ENCODE assay signal across 24 cellular contexts in genomic region chr6:5339757-5340156, GRCh38.
"Had no signal": no experiment of that assay in that cellular context is flagged by ENCODE, and none has a peak within 500 bp of the region (broad histone marks: within the 10 kb centered on the region; RNA-seq: fewer than 3 reads in every experiment).

No MANE protein-coding gene starts in this region.

- DNase-seq: activated CD4-positive, alpha-beta T cell treated with anti-CD3 and anti-CD28 coated beads, Interleukin-2, amount 50 U/mL, for 4 hours; activated CD8-positive, alpha-beta memory T cell treated with anti-CD3 and anti-CD28 coated beads for 24 hours; activated CD8-positive, alpha-beta memory T cell treated with anti-CD3 and anti-CD28 coated beads, Interleukin-2, amount 50 U/mL, for 4 hours; activated T-cell treated with anti-CD3 and anti-CD28 coated beads, Interleukin-2, amount 50 U/mL, for 24 hours; aorta; effector CD8-positive, alpha-beta T cell; erythroblast; foreskin fibroblast; immature natural killer cell; left ventricle myocardium inferior; midbrain; retina; sigmoid colon; stimulated activated CD4-positive, alpha-beta T cell treated with anti-CD3 and anti-CD28 coated beads, Interleukin-2, amount 100 ng/mL, for 48 hours; stimulated activated naive CD4-positive, alpha-beta T cell treated with Interleukin-2 at 50 U/mL for 16 hours; substantia nigra; tibial artery had no signal

- H3K36me3 Mint-ChIP-seq: activated naive CD4-positive, alpha-beta T cell treated with anti-CD3 and anti-CD28 coated beads, Interleukin-2, amount 50 U/mL, for 72 hours; brain; immature natural killer cell; natural killer cell treated with Interleukin-12 subunit alpha and Interleukin-12 subunit beta and Interleukin-15 and Interleukin-18, amount 100 ng/mL, for 72 hours; WTC11 had no signal

- H3K27ac Mint-ChIP-seq: activated naive CD4-positive, alpha-beta T cell treated with anti-CD3 and anti-CD28 coated beads, Interleukin-2, amount 50 U/mL, for 72 hours; activated T-cell treated with anti-CD3 and anti-CD28 coated beads, Interleukin-2, amount 50 U/mL, for 24 hours; activated T-helper 17 cell treated with anti-CD3 and anti-CD28 coated beads, Interleukin-2, amount 50 U/mL, for 72 hours; brain; dendritic cell treated with granulocyte-macrophage colony-stimulating factor and Interleukin-4, amounts not matched to agents 40 ng/mL and 50 ng/mL, for 4 days; immature natural killer cell; natural killer cell treated with Interleukin-12 subunit alpha and Interleukin-12 subunit beta and Interleukin-15 and Interleukin-18, amount 100 ng/mL, for 72 hours; progenitor cell of endocrine pancreas; WTC11 had no signal

- H3K27me3 Mint-ChIP-seq: activated T-cell treated with anti-CD3 and anti-CD28 coated beads, Interleukin-2, amount 50 U/mL, for 24 hours; activated T-helper 17 cell treated with anti-CD3 and anti-CD28 coated beads, Interleukin-2, amount 50 U/mL, for 72 hours; brain; dendritic cell treated with granulocyte-macrophage colony-stimulating factor and Interleukin-4, amounts not matched to agents 40 ng/mL and 50 ng/mL, for 4 days; natural killer cell treated with Interleukin-12 subunit alpha and Interleukin-12 subunit beta and Interleukin-15 and Interleukin-18, amount 100 ng/mL, for 72 hours; progenitor cell of endocrine pancreas had no signal

- H3K27ac ChIP-seq: left ventricle myocardium inferior, sigmoid colon, tibial artery had no signal

- H3K4me3 Mint-ChIP-seq: activated T-cell treated with anti-CD3 and anti-CD28 coated beads, Interleukin-2, amount 50 U/mL, for 24 hours; brain; dendritic cell treated with granulocyte-macrophage colony-stimulating factor and Interleukin-4, amounts not matched to agents 40 ng/mL and 50 ng/mL, for 4 days; WTC11 had no signal

- H3K4me1 Mint-ChIP-seq: brain had no signal

- H3K27me3 ChIP-seq: sigmoid colon, tibial artery had no signal

- ATAC-seq: activated naive CD4-positive, alpha-beta T cell treated with anti-CD3 and anti-CD28 coated beads, Interleukin-2, amount 50 U/mL, for 72 hours; activated T-helper 17 cell treated with anti-CD3 and anti-CD28 coated beads, Interleukin-2, amount 50 U/mL, for 72 hours; natural killer cell treated with Interleukin-12 subunit alpha and Interleukin-12 subunit beta and Interleukin-15 and Interleukin-18, amount 100 ng/mL, for 72 hours; WTC11 had no signal

- H3K4me3 ChIP-seq: left ventricle myocardium inferior, sigmoid colon, tibial artery had no signal

- H3K36me3 ChIP-seq: left ventricle myocardium inferior, sigmoid colon, tibial artery had no signal

- H3K9me3 ChIP-seq: left ventricle myocardium inferior, sigmoid colon, tibial artery had no signal
